Comparison of ENCODE assay signal across 1 cellular context in the genomic region with DNA sequence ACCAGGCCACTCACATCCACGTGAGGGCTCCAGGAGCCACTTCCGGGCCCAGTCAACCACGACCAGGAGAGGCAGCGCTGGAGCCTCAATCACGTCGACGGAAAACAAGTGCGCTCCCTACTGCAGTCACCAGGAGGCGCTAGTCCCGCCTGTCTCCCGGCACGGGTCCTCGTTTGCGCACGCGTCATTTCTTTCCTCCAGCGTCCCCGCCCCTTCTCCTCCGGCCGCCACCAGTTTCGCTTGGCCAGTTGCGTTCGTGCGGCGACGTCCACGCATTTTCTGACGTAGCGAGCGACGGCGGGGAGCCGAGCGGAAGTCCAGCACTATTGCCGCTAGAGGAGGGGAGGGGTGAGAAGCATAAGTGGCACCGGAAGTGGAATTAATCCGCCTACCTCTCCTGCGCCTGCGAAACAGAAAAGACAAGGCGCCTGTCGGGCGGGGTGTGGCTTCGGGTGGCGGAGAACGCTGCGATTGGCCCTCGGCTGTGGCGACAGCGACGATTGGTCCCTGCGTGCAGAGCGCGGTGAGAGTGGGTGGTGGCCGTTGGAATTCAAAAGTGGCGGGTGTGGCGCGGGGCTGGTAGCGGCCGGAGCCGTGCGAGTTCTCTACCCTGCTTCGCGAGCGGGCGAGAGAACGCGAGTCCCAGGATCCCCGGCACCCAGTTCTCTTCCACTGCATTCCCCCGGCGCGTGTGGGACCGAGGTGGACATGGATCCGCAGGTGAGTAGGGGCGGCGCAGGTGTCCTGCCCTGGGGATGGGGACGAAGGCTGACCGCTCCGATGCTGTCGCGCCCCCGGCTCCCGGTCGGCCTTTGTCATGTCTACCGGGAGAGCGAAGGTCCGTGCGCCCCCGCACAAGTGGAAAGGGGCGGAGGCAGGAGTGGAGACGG.
A peak's percentile ranks its signal among the peaks of the same experiment; 100 is the strongest.
TF ChIP-seq lines count a peak whose summit lies in the region.

A gene with protein sequence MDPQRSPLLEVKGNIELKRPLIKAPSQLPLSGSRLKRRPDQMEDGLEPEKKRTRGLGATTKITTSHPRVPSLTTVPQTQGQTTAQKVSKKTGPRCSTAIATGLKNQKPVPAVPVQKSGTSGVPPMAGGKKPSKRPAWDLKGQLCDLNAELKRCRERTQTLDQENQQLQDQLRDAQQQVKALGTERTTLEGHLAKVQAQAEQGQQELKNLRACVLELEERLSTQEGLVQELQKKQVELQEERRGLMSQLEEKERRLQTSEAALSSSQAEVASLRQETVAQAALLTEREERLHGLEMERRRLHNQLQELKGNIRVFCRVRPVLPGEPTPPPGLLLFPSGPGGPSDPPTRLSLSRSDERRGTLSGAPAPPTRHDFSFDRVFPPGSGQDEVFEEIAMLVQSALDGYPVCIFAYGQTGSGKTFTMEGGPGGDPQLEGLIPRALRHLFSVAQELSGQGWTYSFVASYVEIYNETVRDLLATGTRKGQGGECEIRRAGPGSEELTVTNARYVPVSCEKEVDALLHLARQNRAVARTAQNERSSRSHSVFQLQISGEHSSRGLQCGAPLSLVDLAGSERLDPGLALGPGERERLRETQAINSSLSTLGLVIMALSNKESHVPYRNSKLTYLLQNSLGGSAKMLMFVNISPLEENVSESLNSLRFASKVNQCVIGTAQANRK (plus strand): TSS at position 546 of the 890 bp plus-strand sequence. CDS start 163 bp downstream, at position 709.

TF ChIP-seq in SK-N-SH, 30 proteins besides CTCF, POLR2A, EP300 and RAD21 (continued from another document):
- TF ChIP-seq IRF3 (IDR thresholded peaks at IDR 0.05; ENCODE audit: low read depth, low read length) (0 out of 2 replicates have a peak, but pooled peaks have one; percentile 19), MEF2A (IDR thresholded peaks at IDR 0.05; ENCODE audit: borderline replicate concordance, low read depth) (no peak), FOXJ3 (CRISPR knock-in tag; IDR thresholded peaks at IDR 0.05) (0 out of 2 replicates have a peak, but pooled peaks have one; percentile 57), NRF1 (IDR thresholded peaks at IDR 0.05; ENCODE audit: low read depth, low read length) (peak; percentile 78), FOXM1 (IDR thresholded peaks at IDR 0.05; ENCODE audit: low read depth) (peak; percentile 96), CHD2 (IDR thresholded peaks at IDR 0.05; ENCODE audit: low read length, partially characterized antibody) (peak; percentile 66), EZH2phosphoT487 (IDR thresholded peaks at IDR 0.05; ENCODE audit: borderline replicate concordance, low read depth) (no peak), SIN3A (IDR thresholded peaks at IDR 0.05; ENCODE audit: borderline replicate concordance, low read depth, low read length) (peak; percentile 99), MAX (IDR thresholded peaks at IDR 0.05; ENCODE audit: low read depth) (peak; percentile 98), USF2 (IDR thresholded peaks at IDR 0.05; ENCODE audit: borderline replicate concordance, low read depth, low read length) (no peak), YY1 (IDR thresholded peaks at IDR 0.05; ENCODE audit: low read depth) (peak; percentile 30; the same call in 1 of the 2 replicates), GATA2 (CRISPR knock-in tag; IDR thresholded peaks at IDR 0.05) (no peak), POLR2AphosphoS5 (IDR thresholded peaks at IDR 0.05; ENCODE audit: low read depth, low read length) (peak; percentile 31; the same call in 1 of the 2 replicates), REST (IDR thresholded peaks at IDR 0.05; ENCODE audit: low read depth, low read length) (no peak), SMC3 (IDR thresholded peaks at IDR 0.05; ENCODE audit: low read depth, low read length) (peak; percentile 90), RCOR1 (IDR thresholded peaks at IDR 0.05; ENCODE audit: low read length) (peak; percentile 29; the same call in 1 of the 2 replicates), TEAD4 (IDR thresholded peaks at IDR 0.05; ENCODE audit: borderline replicate concordance, insufficient read depth) (no peak)
- TF ChIP-seq, protein P1, sequence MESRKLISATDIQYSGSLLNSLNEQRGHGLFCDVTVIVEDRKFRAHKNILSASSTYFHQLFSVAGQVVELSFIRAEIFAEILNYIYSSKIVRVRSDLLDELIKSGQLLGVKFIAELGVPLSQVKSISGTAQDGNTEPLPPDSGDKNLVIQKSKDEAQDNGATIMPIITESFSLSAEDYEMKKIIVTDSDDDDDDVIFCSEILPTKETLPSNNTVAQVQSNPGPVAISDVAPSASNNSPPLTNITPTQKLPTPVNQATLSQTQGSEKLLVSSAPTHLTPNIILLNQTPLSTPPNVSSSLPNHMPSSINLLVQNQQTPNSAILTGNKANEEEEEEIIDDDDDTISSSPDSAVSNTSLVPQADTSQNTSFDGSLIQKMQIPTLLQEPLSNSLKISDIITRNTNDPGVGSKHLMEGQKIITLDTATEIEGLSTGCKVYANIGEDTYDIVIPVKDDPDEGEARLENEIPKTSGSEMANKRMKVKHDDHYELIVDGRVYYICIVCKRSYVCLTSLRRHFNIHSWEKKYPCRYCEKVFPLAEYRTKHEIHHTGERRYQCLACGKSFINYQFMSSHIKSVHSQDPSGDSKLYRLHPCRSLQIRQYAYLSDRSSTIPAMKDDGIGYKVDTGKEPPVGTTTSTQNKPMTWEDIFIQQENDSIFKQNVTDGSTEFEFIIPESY (IDR thresholded peaks at IDR 0.05; ENCODE audit: borderline replicate concordance, low read depth): no peak
- TF ChIP-seq, protein P2, sequence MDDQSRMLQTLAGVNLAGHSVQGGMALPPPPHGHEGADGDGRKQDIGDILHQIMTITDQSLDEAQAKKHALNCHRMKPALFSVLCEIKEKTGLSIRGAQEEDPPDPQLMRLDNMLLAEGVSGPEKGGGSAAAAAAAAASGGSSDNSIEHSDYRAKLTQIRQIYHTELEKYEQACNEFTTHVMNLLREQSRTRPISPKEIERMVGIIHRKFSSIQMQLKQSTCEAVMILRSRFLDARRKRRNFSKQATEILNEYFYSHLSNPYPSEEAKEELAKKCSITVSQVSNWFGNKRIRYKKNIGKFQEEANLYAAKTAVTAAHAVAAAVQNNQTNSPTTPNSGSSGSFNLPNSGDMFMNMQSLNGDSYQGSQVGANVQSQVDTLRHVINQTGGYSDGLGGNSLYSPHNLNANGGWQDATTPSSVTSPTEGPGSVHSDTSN (IDR thresholded peaks at IDR 0.05): no peak
